Comparison of ENCODE assay signal across 20 cellular contexts in genomic region chr1:97427371-97427770, GRCh38.
"Had no signal": no experiment of that assay in that cellular context is flagged by ENCODE, and none has a peak within 500 bp of the region (broad histone marks: within the 10 kb centered on the region; RNA-seq: fewer than 3 reads in every experiment).

No MANE protein-coding gene starts in this region.

- DNase-seq: activated CD4-positive, alpha-beta T cell treated with anti-CD3 and anti-CD28 coated beads for 1 hour; activated CD4-positive, alpha-beta T cell treated with anti-CD3 and anti-CD28 coated beads, Interleukin-2, amount 50 U/mL, for 4 hours; activated naive CD4-positive, alpha-beta T cell treated with anti-CD3 and anti-CD28 coated beads, Interleukin-2, amount 10 ng/mL, durations not matched to agents 7 days and 5 days; activated T-cell treated with anti-CD3 and anti-CD28 coated beads for 4 hours; dermis blood vessel endothelial cell; foreskin melanocyte; head of caudate nucleus; kidney glomerular epithelial cell; mesendoderm; nucleus accumbens; psoas muscle; right lobe of liver; stimulated activated CD4-positive, alpha-beta T cell treated with anti-CD3 and anti-CD28 coated beads, Interleukin-4, amount 100 ng/mL, for 4 hours; stimulated activated CD8-positive, alpha-beta memory T cell treated with anti-CD3 and anti-CD28 coated beads, Interleukin-4, amount 100 ng/mL, for 48 hours; stimulated activated naive CD8-positive, alpha-beta T cell treated with anti-CD3 and anti-CD28 coated beads, Interleukin-15, Interleukin-2, amounts not matched to agents 100 U/mL and 50 U/mL, for 24 hours; transverse colon had no signal

- H3K4me1 ChIP-seq: psoas muscle, right lobe of liver, transverse colon, vagina had no signal

- H3K4me3 ChIP-seq: psoas muscle, right lobe of liver, smooth muscle cell, transverse colon, vagina had no signal

- H3K36me3 ChIP-seq: right lobe of liver, transverse colon, vagina had no signal

- ATAC-seq: natural killer cell treated with Interleukin-12 subunit alpha and Interleukin-12 subunit beta and Interleukin-15 and Interleukin-18, amount 100 ng/mL, for 72 hours; psoas muscle; right lobe of liver; stimulated activated naive CD8-positive, alpha-beta T cell treated with anti-CD3 and anti-CD28 coated beads, Interleukin-15, Interleukin-2, amounts not matched to agents 100 U/mL and 50 U/mL, for 24 hours had no signal

- H3K27me3 ChIP-seq: right lobe of liver, transverse colon, vagina had no signal

- H3K27ac ChIP-seq: epithelial cell of prostate, psoas muscle, right lobe of liver, transverse colon, vagina had no signal

- H3K9me3 ChIP-seq: psoas muscle, right lobe of liver, transverse colon, vagina had no signal
